Comparison of ENCODE assay signal across 12 cellular contexts in the genomic region with DNA sequence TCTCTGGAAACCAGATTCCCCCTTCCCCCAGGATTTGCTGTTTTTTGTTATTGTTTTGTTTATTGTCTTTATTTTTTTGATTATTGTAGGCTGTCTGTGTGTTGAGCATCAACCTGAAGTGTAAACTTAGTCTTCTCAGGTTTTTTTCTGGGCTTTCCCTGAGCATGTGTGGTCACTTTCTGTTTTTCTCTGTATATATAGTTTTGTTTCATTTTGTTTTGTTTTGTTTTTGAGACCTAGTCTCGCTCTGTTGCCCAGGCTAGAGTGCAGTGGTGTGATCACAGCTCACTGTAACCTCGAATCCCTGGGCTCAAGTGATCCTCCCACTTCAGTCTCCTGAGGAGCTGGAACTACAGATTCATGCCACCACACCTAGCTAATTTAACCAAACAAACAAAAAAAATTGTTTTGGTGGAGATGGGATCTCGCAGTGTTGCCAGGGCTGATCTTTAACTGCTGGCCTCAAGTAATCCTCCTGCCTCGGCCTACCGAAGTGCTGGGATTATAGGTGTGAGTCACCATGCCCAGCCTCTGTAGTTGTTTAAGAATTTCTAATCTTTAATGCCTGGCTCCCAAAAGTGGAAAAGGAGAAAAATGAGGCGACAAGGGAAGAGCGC. TPM values are rescaled to one million over a fixed set of nuclear protein-coding genes. Genes with fewer than 3 reads are reported as not detected.
A peak's percentile ranks its signal among the peaks of the same experiment; 100 is the strongest.
DNase-seq lines count a peak whose midpoint lies in the region; ATAC-seq lines count a peak whose summit lies in the region.
"Had no signal": no experiment of that assay in that cellular context is flagged by ENCODE, and none has a peak within 500 bp of the region (broad histone marks: within the 10 kb centered on the region; RNA-seq: fewer than 3 reads in every experiment).

No MANE protein-coding gene starts in this region.

- ATAC-seq in GM18508 (IDR thresholded peaks at IDR 0.05; ENCODE audit: insufficient read depth, unreplicated experiment): peak; percentile 72
- peak; percentile 78 for ATAC-seq in GM21447 (IDR thresholded peaks at IDR 0.05; ENCODE audit: unreplicated experiment)
- peak; percentile 74 for ATAC-seq in HG03159 (IDR thresholded peaks at IDR 0.05; ENCODE audit: unreplicated experiment)
- ATAC-seq in esophagus mucosa: peak; percentile 33
- ATAC-seq: activated naive CD4-positive, alpha-beta T cell treated with anti-CD3 and anti-CD28 coated beads, Interleukin-2, amount 50 U/mL, for 72 hours had no signal

- DNase-seq in activated naive CD4-positive, alpha-beta T cell treated with Interleukin-2 at 50 U/mL for 16 hours: no peak
- DNase-seq in occipital lobe (lab: John Stamatoyannopoulos, UW) (no peak), NK-92 (lab: John Stamatoyannopoulos, UW; ENCODE audit: unreplicated experiment) (no peak), SW 1271 (lab: John Stamatoyannopoulos, UW) (no peak)
- DNase-seq: colonic mucosa, PC-9 had no signal

RNA-seq across cellular contexts. Expression of gene IL13RA1, which starts 9.1 kb away (rescaled TPM):
- total RNA-seq in esophagus mucosa (82.2 TPM), occipital lobe (5.9 TPM)
- total RNA-seq: T-helper 2 cell treated with Interferon-gamma antibody and Interleukin-4, amounts not matched to agents 100 ng/mL and 5 ng/mL, for 36 hours had no signal

Comparison
In these comparisons a context has a peak if more than half of its experiments do, and no peak if none do; other contexts are left out.
1. RNA of gene IL13RA1, which starts 9.1 kb away (total RNA-seq): 82.2 TPM in esophagus mucosa (single experiment); 5.9 TPM in occipital lobe (single experiment); every median in the first group is over 10 times any median in the second.
2. Peak in every context shown above with its lines, with median percentiles within 50 percentile points of each other: ATAC-seq.